In the genomic region with DNA sequence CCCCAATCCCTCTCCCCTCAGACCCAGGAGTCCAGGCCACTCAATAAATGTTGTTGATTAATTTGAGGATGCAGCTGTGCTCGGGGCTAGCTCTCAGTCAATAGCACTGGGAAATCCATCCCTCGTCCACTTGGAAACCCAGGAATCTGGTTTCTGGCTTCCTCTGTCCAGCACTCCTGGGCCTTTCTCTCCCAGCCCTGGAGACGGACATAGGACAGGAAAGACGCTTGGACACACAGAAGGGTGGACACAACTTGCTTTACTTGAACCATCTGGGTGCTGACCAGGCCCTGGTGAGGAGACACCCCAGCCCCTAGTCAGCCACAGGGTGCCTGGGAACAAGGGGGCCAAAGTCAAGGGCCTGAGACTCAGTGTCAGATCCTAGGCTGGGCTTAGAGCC, we compare ENCODE assay signal across 16 cellular contexts. TPM values are rescaled to one million over a fixed set of nuclear protein-coding genes. Genes with fewer than 3 reads are reported as not detected.
A peak's percentile ranks its signal among the peaks of the same experiment; 100 is the strongest.
DNase-seq lines count a peak whose midpoint lies in the region; ATAC-seq, FAIRE-seq and TF ChIP-seq lines count a peak whose summit lies in the region.
"Had no signal": no experiment of that assay in that cellular context is flagged by ENCODE, and none has a peak within 500 bp of the region (broad histone marks: within the 10 kb centered on the region; RNA-seq: fewer than 3 reads in every experiment).

No MANE protein-coding gene starts in this region.

- FAIRE-seq in K562 (lab: Jason Lieb, UNC) = no peak
- FAIRE-seq: GM12878, GM18507 had no signal

- no peak for TF ChIP-seq RAD21 in Ishikawa (IDR thresholded peaks at IDR 0.05; ENCODE audit: low read depth)
- TF ChIP-seq RAD21 in K562 (CRISPR knock-in tag; conservative IDR thresholded peaks at IDR 0.05 in 1 of 2, IDR thresholded peaks at IDR 0.05 in 1 of 2) = no peak

- TF ChIP-seq POLR2A in K562 (conservative IDR thresholded peaks at IDR 0.05) = no peak

- H3K9me1 ChIP-seq in K562 (ENCODE audit: control insufficient read depth, insufficient read depth, low read length) = no peaks in the 10 kb centered on the region

- ATAC-seq in K562 (peak; percentile 9), PC-3 (no peak)
- ATAC-seq: GM12878 had no signal

- no peak overlapping the region for H3K4me3 ChIP-seq in CD8-positive, alpha-beta memory T cell (ENCODE audit: low read length)
- H3K4me3 ChIP-seq in K562 = no peak overlapping the region
- no peak overlapping the region for H3K4me3 ChIP-seq in mesodermal cell (ENCODE audit: extremely low read depth, insufficient read depth, low read length, poor library complexity, severe bottlenecking)
- H3K4me3 ChIP-seq in PC-3 (ENCODE audit: low read length) = no peak overlapping the region
- H3K4me3 ChIP-seq: GM12878, HAP-1 had no signal

- peaks cover 11% of the 10 kb centered on the region for H3K4me1 ChIP-seq in CD8-positive, alpha-beta memory T cell (ENCODE audit: insufficient read depth, low read length)
- peaks cover 34 to 67% of the 10 kb centered on the region in 2 experiments for H3K4me1 ChIP-seq in K562 (replicated peaks in 1 of 2; ENCODE audit: control insufficient read depth in 2 of 2, insufficient read depth in 2 of 2, low read length in 2 of 2)
- peaks cover 17% of the 10 kb centered on the region for H3K4me1 ChIP-seq in mesodermal cell (ENCODE audit: control insufficient read depth, insufficient read depth, low read length, poor library complexity, severe bottlenecking)
- H3K4me1 ChIP-seq in PC-3 (ENCODE audit: insufficient read depth, low read length) = peaks cover 21% of the 10 kb centered on the region

- POLR2A ChIA-PET in CD8-positive, alpha-beta memory T cell (lab: Charles Lee) = no interaction called here
- POLR2A ChIA-PET in K562 (lab: Yijun Ruan, JAX) = interaction anchor here (0.6 to 1.3 kb wide), 6 partner anchors 12 to 229 kb away, joined by 3 to 7 read pairs (median 3); partner anchors contain the start of genes GP6 and RDH13
- POLR2A ChIA-PET in PC-3 (lab: Charles Lee; ENCODE audit: unreplicated experiment) = interaction anchor here (0.6 kb wide), 1 partner anchor 12 kb away, joined by 5 read pairs; no protein-coding TSS in a partner anchor

- DNase-seq in CD8-positive, alpha-beta memory T cell = no peak
- DNase-seq in K562 (ENCODE audit: extremely low read depth in 1 of 4, low spot score in 3 of 4) = peak in 1 of 4 experiments; percentile 8
- no peak for DNase-seq in NOMO-1 treated with dmso at 0.1 percent for 144 hours (lab: John Stamatoyannopoulos, UW; ENCODE audit: unreplicated experiment)
- DNase-seq in NCI-H524 (lab: John Stamatoyannopoulos, UW) = no peak
- DNase-seq in PC-3 = no peak
- no peak for DNase-seq in middle frontal gyrus (ENCODE audit: extremely low spot score, low spot score)
- DNase-seq: C1 segment of cervical spinal cord, IMR-90, NCI-H2029 treated with DMSO at 0.1 percent for 48 hours, NCI-H510A had no signal

- intact Hi-C loops in K562 (cut with micrococcal nuclease) (loop anchor here (10.0 kb wide), 1 partner anchor 346 kb away; no protein-coding TSS in a partner anchor), PC-3 (cut with micrococcal nuclease) (no loop called here)

- no peak overlapping the region for H2AFZ ChIP-seq in K562 (ENCODE audit: low read depth, low read length)
- no peak overlapping the region for H2AFZ ChIP-seq in PC-3 (ENCODE audit: low read length)

- H3K36me3 Mint-ChIP-seq in CD8-positive, alpha-beta memory T cell = no peaks in the 10 kb centered on the region

- peak overlapping the region; percentile 34 to 87; a peak in 3 of 4 replicates for H3K9ac ChIP-seq in K562 (ENCODE audit: insufficient read depth in 1 of 2, low read depth in 2 of 2, low read length in 2 of 2)
- H3K9ac ChIP-seq in PC-3 (ENCODE audit: low read length) = no peak overlapping the region

- H3F3A ChIP-seq in PC-3 (ENCODE audit: low read length, unreplicated experiment) = no peaks in the 10 kb centered on the region

- peak overlapping the region; percentile 16 for H3K27ac ChIP-seq in CD8-positive, alpha-beta memory T cell (ENCODE audit: low read depth, low read length)
- H3K27ac ChIP-seq in K562 (ENCODE audit: extremely low read depth, low read depth, low read length) = peak overlapping the region; percentile 66
- H3K27ac ChIP-seq in mesodermal cell (ENCODE audit: low read depth, low read length, severe bottlenecking) = peak overlapping the region; percentile 33
- no peak overlapping the region for H3K27ac ChIP-seq in PC-3 (ENCODE audit: low read length)

- CTCF ChIA-PET in CD8-positive, alpha-beta memory T cell (lab: Charles Lee) = no interaction called here
- CTCF ChIA-PET in K562 (lab: Yijun Ruan, JAX; ENCODE audit: low intra/inter-chr PET ratio) = no interaction called here
- CTCF ChIA-PET in PC-3 (lab: Charles Lee) = interaction anchor here (2.1 to 2.6 kb wide), 2 partner anchors 12 to 17 kb away, joined by 10 to 25 read pairs; no protein-coding TSS in a partner anchor

- TF ChIP-seq CTCF in K562 (IDR thresholded peaks at IDR 0.05 in 2 of 3, conservative IDR thresholded peaks at IDR 0.05 in 1 of 3; ENCODE audit: insufficient read depth in 2 of 3, low read depth in 1 of 3, low read length in 3 of 3) = no peak
- TF ChIP-seq CTCF in PC-3 (conservative IDR thresholded peaks at IDR 0.05; ENCODE audit: low read depth, low read length) = no peak

- H3K4me1 Mint-ChIP-seq in CD8-positive, alpha-beta memory T cell = peaks cover 16% of the 10 kb centered on the region in 3 donors

- peaks cover 37 to 44% of the 10 kb centered on the region in 2 donors for H3K27me3 Mint-ChIP-seq in CD8-positive, alpha-beta memory T cell

- in situ Hi-C loops in K562 (cut with MboI) = loop anchor here (25.0 kb wide), 1 partner anchor 979 kb away; the partner anchor contains the start of gene ZNF444

- no peak overlapping the region for H3K4me3 Mint-ChIP-seq in CD8-positive, alpha-beta memory T cell

- TF ChIP-seq EP300 in Ishikawa (IDR thresholded peaks at IDR 0.05; ENCODE audit: borderline replicate concordance) (no peak), K562 (IDR thresholded peaks at IDR 0.05; ENCODE audit: low read length) (no peak)

- H3K79me2 ChIP-seq in K562 (ENCODE audit: control insufficient read depth, insufficient read depth, low read length) = peaks cover 14% of the 10 kb centered on the region
- no peaks in the 10 kb centered on the region for H3K79me2 ChIP-seq in PC-3 (ENCODE audit: low read length)

- no peaks in the 10 kb centered on the region for H3K9me2 ChIP-seq in PC-3 (replicated peaks; ENCODE audit: low read length)

- no peaks in the 10 kb centered on the region for H3K36me3 ChIP-seq in CD8-positive, alpha-beta memory T cell (ENCODE audit: insufficient read depth, low read length)
- H3K36me3 ChIP-seq in K562 (ENCODE audit: control insufficient read depth, insufficient read depth, low read length) (peaks cover 8% of the 10 kb centered on the region; the same call in 1 of the 3 replicates), mesodermal cell (ENCODE audit: control insufficient read depth, insufficient read depth, low read length) (no peaks in the 10 kb centered on the region), PC-3 (ENCODE audit: low read depth, low read length) (no peaks in the 10 kb centered on the region)
- H3K36me3 ChIP-seq: HAP-1 had no signal

- BruUV-seq in K562 (replicated peaks; lab: Mats Ljungman, UMichigan) = no TSS peak
- no TSS peak for BruUV-seq in PC-3 (replicated peaks; lab: Mats Ljungman, UMichigan)

- 11% methylated on average over 4 of the region's 4 CpGs for WGBS in K562 (ENCODE audit: insufficient coverage, low coverage, missing lambda C conversion rate)
- WGBS in mesodermal cell (ENCODE audit: insufficient coverage in 2 of 2), 2 experiments = 89 to 94% methylated on average over 4 of the region's 4 CpGs

- H4K20me1 ChIP-seq in K562 (replicated peaks; ENCODE audit: control insufficient read depth, insufficient read depth, low read length) (no peaks in the 10 kb centered on the region), PC-3 (ENCODE audit: low read length) (no peaks in the 10 kb centered on the region)

- H3K27me3 ChIP-seq in CD8-positive, alpha-beta memory T cell (ENCODE audit: insufficient read depth, low read length, poor library complexity, severe bottlenecking) = peaks cover 5% of the 10 kb centered on the region
- H3K27me3 ChIP-seq in K562 (ENCODE audit: control insufficient read depth in 2 of 2, insufficient read depth in 2 of 2, low read length in 2 of 2) = no peaks in the 10 kb centered on the region
- no peaks in the 10 kb centered on the region for H3K27me3 ChIP-seq in PC-3 (ENCODE audit: low read length)

- H3K9me3 Mint-ChIP-seq in CD8-positive, alpha-beta memory T cell = peaks cover 0 to 6% (median 3%) of the 10 kb centered on the region in 5 donors

- peak overlapping the region; percentile 24 for H3K4me2 ChIP-seq in K562 (ENCODE audit: insufficient read depth, low read length)
- no peak overlapping the region for H3K4me2 ChIP-seq in PC-3 (ENCODE audit: low read length)

- H3K27ac Mint-ChIP-seq in CD8-positive, alpha-beta memory T cell = peak overlapping the region in 1 of 8 donors; percentile 77

- no peaks in the 10 kb centered on the region for H3K9me3 ChIP-seq in CD8-positive, alpha-beta memory T cell (ENCODE audit: low read length)
- H3K9me3 ChIP-seq in K562 (replicated peaks; ENCODE audit: control insufficient read depth, insufficient read depth, low read depth, low read length) (no peaks in the 10 kb centered on the region), mesodermal cell (ENCODE audit: control insufficient read depth, low read length) (no peaks in the 10 kb centered on the region), PC-3 (ENCODE audit: low read length) (no peaks in the 10 kb centered on the region)
- H3K9me3 ChIP-seq: Caco-2, HAP-1 had no signal

RNA-seq across cellular contexts. Expression of gene TNNI3, which starts 0.9 kb away (rescaled TPM):
- not detected for total RNA-seq in CD8-positive, alpha-beta memory T cell
- not detected for polyA plus RNA-seq in CD8-positive, alpha-beta memory T cell
- total RNA-seq in K562 (2011; cell fraction: chromatin; rRNA removed; ENCODE audit: low replicate concordance) = 25.9 and 44.0 TPM in 2 replicates
- total RNA-seq in K562 (2011; cell fraction: nucleolus; rRNA removed) = 23.2 and 24.3 TPM in 2 replicates
- total RNA-seq in K562 (2011; cell fraction: nucleoplasm; rRNA removed) = 27.0 and 36.9 TPM in 2 replicates
- 107 and 125 TPM in 2 replicates for total RNA-seq in K562 (2014; rRNA removed)
- total RNA-seq in K562 (2014; rRNA removed; fragmentation: Illumina TruSeq; extraction: Trizol) = 22.0 and 26.5 TPM in 2 replicates
- total RNA-seq in K562 (2015; rRNA removed; fragmentation: Illumina TruSeq; extraction: Trizol) = 74.2 and 76.5 TPM in 2 replicates
- total RNA-seq in K562 (2021) = 53.7 and 63.3 TPM in 2 replicates
- polyA plus RNA-seq in K562 (2011; rRNA removed) = 28.1 and 33.8 TPM in 2 replicates
- polyA plus RNA-seq in K562 (2011; cell fraction: cytosol; rRNA removed) = 41.8 and 52.3 TPM in 2 replicates
- 61.1 and 64.7 TPM in 2 replicates for polyA plus RNA-seq in K562 (2011; cell fraction: nucleus; rRNA removed)
- 58.4 and 68.8 TPM in 2 replicates for polyA plus RNA-seq in K562 (2012)
- 42.0 and 55.7 TPM in 2 replicates for polyA plus RNA-seq in K562 (2014; fragmentation: Illumina TruSeq; extraction: Trizol)
- 10 to 100 TPM in 1 of 2 experiments, 1 to 10 TPM in 1; 4.7 to 17.2 TPM for polyA plus RNA-seq in K562 (2014; fragmentation: Nextera tagmentation; extraction: Ambion mirVana)
- 143 and 158 TPM in 2 replicates for polyA plus RNA-seq in K562 (2014; rRNA removed)
- 6.4 and 7.0 TPM in 2 replicates for polyA minus RNA-seq in K562 (2011; rRNA and poly(A)+ RNA removed)
- polyA minus RNA-seq in K562 (2011; cell fraction: cytosol; rRNA and poly(A)+ RNA removed) = 7.1 and 13.3 TPM in 2 replicates
- polyA minus RNA-seq in K562 (2011; cell fraction: nucleus; rRNA and poly(A)+ RNA removed) = 10.6 and 16.3 TPM in 2 replicates
- 1.3 TPM for polyA plus RNA-seq in mesodermal cell (2013, experiment 1 of 2)
- 1.1 TPM for polyA plus RNA-seq in mesodermal cell (2013, experiment 2 of 2)
- total RNA-seq in PC-3 (2014; rRNA removed) = 32.4 and 40.1 TPM in 2 replicates
- total RNA-seq: GM12878, IMR-90 had no signal
- polyA plus RNA-seq: GM12878, IMR-90 had no signal

RNA-seq across cellular contexts. Expression of gene DNAAF3, which starts 8.0 kb away (rescaled TPM):
- under 1 TPM in 1 of 2 experiments, not detected in 1; 0.27 TPM for total RNA-seq in CD8-positive, alpha-beta memory T cell
- not detected for polyA plus RNA-seq in CD8-positive, alpha-beta memory T cell
- 9.1 and 32.2 TPM in 2 replicates for total RNA-seq in K562 (2011; cell fraction: chromatin; rRNA removed; ENCODE audit: low replicate concordance)
- 17.6 and 19.3 TPM in 2 replicates for total RNA-seq in K562 (2011; cell fraction: nucleolus; rRNA removed)
- total RNA-seq in K562 (2011; cell fraction: nucleoplasm; rRNA removed) = 17.8 and 22.7 TPM in 2 replicates
- total RNA-seq in K562 (2014; rRNA removed) (49.8 and 66.8 TPM in 2 replicates), K562 (2014; rRNA removed; fragmentation: Illumina TruSeq; extraction: Trizol) (19.7 and 21.6 TPM in 2 replicates), K562 (2015; rRNA removed; fragmentation: Illumina TruSeq; extraction: Trizol) (27.6 and 28.5 TPM in 2 replicates), K562 (2021) (43.0 and 44.3 TPM in 2 replicates), PC-3 (2014; rRNA removed) (30.0 and 45.7 TPM in 2 replicates)
- polyA plus RNA-seq in K562 (2011; rRNA removed) (29.3 and 46.8 TPM in 2 replicates), K562 (2014; fragmentation: Illumina TruSeq; extraction: Trizol) (61.5 and 67.6 TPM in 2 replicates), K562 (2014; fragmentation: Nextera tagmentation; extraction: Ambion mirVana) (10 to 100 TPM; 29.7 to 54.4 TPM), K562 (2014; rRNA removed) (50.2 and 65.0 TPM in 2 replicates)
- 84.8 and 128 TPM in 2 replicates for polyA plus RNA-seq in K562 (2011; cell fraction: cytosol; rRNA removed)
- 48.2 and 66.5 TPM in 2 replicates for polyA plus RNA-seq in K562 (2011; cell fraction: nucleus; rRNA removed)
- 41.3 and 45.3 TPM in 2 replicates for polyA plus RNA-seq in K562 (2012)
- polyA minus RNA-seq in K562 (2011; rRNA and poly(A)+ RNA removed) = 7.2 and 9.1 TPM in 2 replicates
- 18.7 and 19.0 TPM in 2 replicates for polyA minus RNA-seq in K562 (2011; cell fraction: cytosol; rRNA and poly(A)+ RNA removed)
- polyA minus RNA-seq in K562 (2011; cell fraction: nucleus; rRNA and poly(A)+ RNA removed) = 7.1 and 10.8 TPM in 2 replicates
- 2.6 TPM for polyA plus RNA-seq in mesodermal cell (2013, experiment 1 of 2)
- 1.4 TPM for polyA plus RNA-seq in mesodermal cell (2013, experiment 2 of 2)
- total RNA-seq: GM12878, IMR-90 had no signal
- polyA plus RNA-seq: GM12878 had no signal

RNA-seq across cellular contexts. Expression of gene TNNT1, which starts 9.4 kb away (rescaled TPM):
- not detected for total RNA-seq in CD8-positive, alpha-beta memory T cell
- not detected for polyA plus RNA-seq in CD8-positive, alpha-beta memory T cell
- 33.1 and 49.0 TPM in 2 replicates for total RNA-seq in K562 (2011; cell fraction: chromatin; rRNA removed; ENCODE audit: low replicate concordance)
- 39.5 and 44.5 TPM in 2 replicates for total RNA-seq in K562 (2011; cell fraction: nucleolus; rRNA removed)
- total RNA-seq in K562 (2011; cell fraction: nucleoplasm; rRNA removed) = 49.1 and 49.5 TPM in 2 replicates
- 366 and 390 TPM in 2 replicates for total RNA-seq in K562 (2014; rRNA removed)
- total RNA-seq in K562 (2014; rRNA removed; fragmentation: Illumina TruSeq; extraction: Trizol) = 114 and 159 TPM in 2 replicates
- total RNA-seq in K562 (2015; rRNA removed; fragmentation: Illumina TruSeq; extraction: Trizol) = 244 and 252 TPM in 2 replicates
- 207 and 227 TPM in 2 replicates for total RNA-seq in K562 (2021)
- 177 and 189 TPM in 2 replicates for polyA plus RNA-seq in K562 (2011; rRNA removed)
- polyA plus RNA-seq in K562 (2011; cell fraction: cytosol; rRNA removed) = 173 and 189 TPM in 2 replicates
- 99.4 and 117 TPM in 2 replicates for polyA plus RNA-seq in K562 (2011; cell fraction: nucleus; rRNA removed)
- polyA plus RNA-seq in K562 (2012) = 276 and 308 TPM in 2 replicates
- 224 and 227 TPM in 2 replicates for polyA plus RNA-seq in K562 (2014; fragmentation: Illumina TruSeq; extraction: Trizol)
- polyA plus RNA-seq in K562 (2014; fragmentation: Nextera tagmentation; extraction: Ambion mirVana) = 10 to 100 TPM; 31.8 to 43.6 TPM
- polyA plus RNA-seq in K562 (2014; rRNA removed) = 324 and 325 TPM in 2 replicates
- 86.4 and 93.6 TPM in 2 replicates for polyA minus RNA-seq in K562 (2011; rRNA and poly(A)+ RNA removed)
- polyA minus RNA-seq in K562 (2011; cell fraction: cytosol; rRNA and poly(A)+ RNA removed) = 45.8 and 53.1 TPM in 2 replicates
- 24.5 and 35.7 TPM in 2 replicates for polyA minus RNA-seq in K562 (2011; cell fraction: nucleus; rRNA and poly(A)+ RNA removed)
- polyA plus RNA-seq in mesodermal cell (2013, experiment 1 of 2) = 37.4 TPM
- 36.0 TPM for polyA plus RNA-seq in mesodermal cell (2013, experiment 2 of 2)
- 266 and 317 TPM in 2 replicates for total RNA-seq in PC-3 (2014; rRNA removed)

RNA-seq across cellular contexts. Expression of gene SYT5, which starts 21.7 kb away (rescaled TPM):
- not detected for total RNA-seq in CD8-positive, alpha-beta memory T cell
- polyA plus RNA-seq in CD8-positive, alpha-beta memory T cell = 0.37 TPM
- 8.2 and 12.8 TPM in 2 replicates for total RNA-seq in K562 (2011; cell fraction: chromatin; rRNA removed; ENCODE audit: low replicate concordance)
- 5.1 and 5.5 TPM in 2 replicates for total RNA-seq in K562 (2011; cell fraction: nucleolus; rRNA removed)
- 8.5 and 9.7 TPM in 2 replicates for total RNA-seq in K562 (2011; cell fraction: nucleoplasm; rRNA removed)
- total RNA-seq in K562 (2014; rRNA removed) (9.9 and 15.7 TPM in 2 replicates), K562 (2014; rRNA removed; fragmentation: Illumina TruSeq; extraction: Trizol) (8.8 and 9.8 TPM in 2 replicates), K562 (2015; rRNA removed; fragmentation: Illumina TruSeq; extraction: Trizol) (6.6 and 7.2 TPM in 2 replicates), K562 (2021) (19.9 and 20.9 TPM in 2 replicates), PC-3 (2014; rRNA removed) (0.40 and 2.5 TPM in 2 replicates)
- polyA plus RNA-seq in K562 (2011; rRNA removed) (3.9 and 5.0 TPM in 2 replicates), K562 (2014; fragmentation: Illumina TruSeq; extraction: Trizol) (18.0 and 19.4 TPM in 2 replicates), K562 (2014; fragmentation: Nextera tagmentation; extraction: Ambion mirVana) (1 to 10 TPM; 1.3 to 2.1 TPM), K562 (2014; rRNA removed) (14.2 and 15.2 TPM in 2 replicates)
- polyA plus RNA-seq in K562 (2011; cell fraction: cytosol; rRNA removed) = 4.3 and 6.8 TPM in 2 replicates
- 5.3 and 5.7 TPM in 2 replicates for polyA plus RNA-seq in K562 (2011; cell fraction: nucleus; rRNA removed)
- polyA plus RNA-seq in K562 (2012) = 15.2 and 38.7 TPM in 2 replicates
- polyA minus RNA-seq in K562 (2011; rRNA and poly(A)+ RNA removed) = 2.4 and 5.1 TPM in 2 replicates
- polyA minus RNA-seq in K562 (2011; cell fraction: cytosol; rRNA and poly(A)+ RNA removed) = 8.4 and 13.2 TPM in 2 replicates
- polyA minus RNA-seq in K562 (2011; cell fraction: nucleus; rRNA and poly(A)+ RNA removed) = 3.1 and 3.4 TPM in 2 replicates
- polyA plus RNA-seq in mesodermal cell (2013, experiment 1 of 2) = 1.8 TPM
- polyA plus RNA-seq in mesodermal cell (2013, experiment 2 of 2) = 0.20 TPM
- total RNA-seq: Caco-2, GM12878 had no signal

RNA-seq across cellular contexts. Expression of gene PPP1R12C, which starts 41.0 kb away (rescaled TPM):
- total RNA-seq in CD8-positive, alpha-beta memory T cell = 10 to 100 TPM; 95.4 to 98.3 TPM
- 7.7 TPM for polyA plus RNA-seq in CD8-positive, alpha-beta memory T cell
- 103 and 282 TPM in 2 replicates for total RNA-seq in K562 (2011; cell fraction: chromatin; rRNA removed; ENCODE audit: low replicate concordance)
- 185 and 189 TPM in 2 replicates for total RNA-seq in K562 (2011; cell fraction: nucleolus; rRNA removed)
- 126 and 131 TPM in 2 replicates for total RNA-seq in K562 (2011; cell fraction: nucleoplasm; rRNA removed)
- total RNA-seq in K562 (2014; rRNA removed) (93.5 and 119 TPM in 2 replicates), K562 (2014; rRNA removed; fragmentation: Illumina TruSeq; extraction: Trizol) (16.3 and 21.9 TPM in 2 replicates), K562 (2015; rRNA removed; fragmentation: Illumina TruSeq; extraction: Trizol) (54.1 and 54.3 TPM in 2 replicates), K562 (2021) (89.7 and 110 TPM in 2 replicates), PC-3 (2014; rRNA removed) (136 and 180 TPM in 2 replicates)
- polyA plus RNA-seq in K562 (2011; rRNA removed) (31.6 and 39.7 TPM in 2 replicates), K562 (2014; fragmentation: Illumina TruSeq; extraction: Trizol) (33.7 and 54.3 TPM in 2 replicates), K562 (2014; fragmentation: Nextera tagmentation; extraction: Ambion mirVana) (1 to 10 TPM; 1.8 to 2.7 TPM), K562 (2014; rRNA removed) (125 and 136 TPM in 2 replicates)
- 21.4 and 48.7 TPM in 2 replicates for polyA plus RNA-seq in K562 (2011; cell fraction: cytosol; rRNA removed)
- polyA plus RNA-seq in K562 (2011; cell fraction: nucleus; rRNA removed) = 238 and 450 TPM in 2 replicates
- 76.7 and 102 TPM in 2 replicates for polyA plus RNA-seq in K562 (2012)
- polyA minus RNA-seq in K562 (2011; rRNA and poly(A)+ RNA removed) = 5.9 and 7.7 TPM in 2 replicates
- 15.9 and 20.8 TPM in 2 replicates for polyA minus RNA-seq in K562 (2011; cell fraction: cytosol; rRNA and poly(A)+ RNA removed)
- polyA minus RNA-seq in K562 (2011; cell fraction: nucleus; rRNA and poly(A)+ RNA removed) = 53.1 and 57.2 TPM in 2 replicates
- 69.5 TPM for polyA plus RNA-seq in mesodermal cell (2013, experiment 1 of 2)
- 59.1 TPM for polyA plus RNA-seq in mesodermal cell (2013, experiment 2 of 2)

Comparison
In these comparisons a context has a peak if more than half of its experiments do, and no peak if none do; other contexts are left out.
1. RNA of gene TNNI3, which starts 0.9 kb away (total RNA-seq): 22.0 to 125 TPM in K562 and 32.4 to 40.1 TPM in PC-3; not detected in CD8-positive, alpha-beta memory T cell; every median in the first group is over 10 times any median in the second.
2. RNA of gene DNAAF3, which starts 8.0 kb away (total RNA-seq): 9.1 to 66.8 TPM in K562 and 30.0 to 45.7 TPM in PC-3; 0.27 TPM in CD8-positive, alpha-beta memory T cell; every median in the first group is over 4 times any median in the second.
3. RNA of gene TNNT1, which starts 9.4 kb away (total RNA-seq): 266 to 317 TPM in PC-3 and 33.1 to 390 TPM in K562; not detected in CD8-positive, alpha-beta memory T cell; every median in the first group is over 10 times any median in the second.